In genomic region chr13:100473493-100474044, GRCh38 we compare ENCODE assay signal across 1 cellular context.
A peak's percentile ranks its signal among the peaks of the same experiment; 100 is the strongest.
TF ChIP-seq lines count a peak whose summit lies in the region.

No MANE protein-coding gene starts in this region.

TF ChIP-seq in SK-N-SH, 30 proteins besides CTCF, POLR2A, EP300 and RAD21 (continued from another document):
- TF ChIP-seq REST (IDR thresholded peaks at IDR 0.05; ENCODE audit: low read depth, low read length): no peak
- peak; percentile 79; the same call in 1 of the 2 replicates for TF ChIP-seq RCOR1 (IDR thresholded peaks at IDR 0.05; ENCODE audit: low read length)
- no peak for TF ChIP-seq GABPA (IDR thresholded peaks at IDR 0.05; ENCODE audit: low read depth)
